In the genomic region with DNA sequence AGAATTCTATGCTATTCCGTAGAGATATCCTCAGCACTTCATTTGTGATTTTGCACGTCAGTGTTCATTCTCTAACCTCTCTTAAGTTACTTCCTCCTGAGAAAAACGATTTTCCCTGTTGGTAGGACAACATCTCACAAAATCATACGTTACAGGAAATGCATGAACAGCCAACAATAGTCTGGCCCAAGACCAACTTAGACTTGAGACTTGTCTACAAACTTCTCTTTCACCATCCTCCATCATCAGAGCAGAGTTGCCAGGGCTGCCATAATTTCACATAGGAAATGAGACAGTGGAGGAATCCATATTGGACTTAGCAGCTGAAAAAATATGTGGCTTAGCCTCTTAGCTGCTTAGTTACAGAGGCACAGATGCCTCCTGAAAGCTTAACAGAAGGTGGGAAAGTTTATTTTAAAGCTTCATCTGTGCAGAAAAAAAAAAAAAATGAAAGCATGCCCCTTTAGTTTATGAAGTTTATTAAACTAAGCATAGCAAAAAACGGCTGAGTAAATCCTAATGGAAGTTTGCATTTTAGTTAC, we compare ENCODE assay signal across 1 cellular context.
TF ChIP-seq lines count a peak whose summit lies in the region.

No MANE protein-coding gene starts in this region.

TF ChIP-seq in H1, 55 proteins besides CTCF, POLR2A, EP300 and RAD21:
- TF ChIP-seq GABPA (IDR thresholded peaks at IDR 0.05; ENCODE audit: borderline replicate concordance, insufficient read depth, low read length): no peak
- TF ChIP-seq, protein P1, sequence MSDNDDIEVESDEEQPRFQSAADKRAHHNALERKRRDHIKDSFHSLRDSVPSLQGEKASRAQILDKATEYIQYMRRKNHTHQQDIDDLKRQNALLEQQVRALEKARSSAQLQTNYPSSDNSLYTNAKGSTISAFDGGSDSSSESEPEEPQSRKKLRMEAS (IDR thresholded peaks at IDR 0.05): no peak
- TF ChIP-seq NANOG (IDR thresholded peaks at IDR 0.05; ENCODE audit: insufficient read depth, low read depth, low read length, poor library complexity, severe bottlenecking): no peak
- TF ChIP-seq KDM1A (IDR thresholded peaks at IDR 0.05; ENCODE audit: borderline replicate concordance, low read length): no peak
- no peak for TF ChIP-seq KDM4A (IDR thresholded peaks at IDR 0.05; ENCODE audit: low read depth, low read length, severe bottlenecking)
- no peak for TF ChIP-seq SP2 (IDR thresholded peaks at IDR 0.05; ENCODE audit: low read length)
- no peak for TF ChIP-seq USF2 (IDR thresholded peaks at IDR 0.05; ENCODE audit: low read length)
- no peak for TF ChIP-seq JUND (IDR thresholded peaks at IDR 0.05; ENCODE audit: low read length)
- no peak for TF ChIP-seq POU5F1 (IDR thresholded peaks at IDR 0.05; ENCODE audit: low read depth, low read length)
- no peak for TF ChIP-seq CREB1 (IDR thresholded peaks at IDR 0.05)
- no peak for TF ChIP-seq CHD2 (IDR thresholded peaks at IDR 0.05; ENCODE audit: low read length)
- TF ChIP-seq POLR2AphosphoS5 (IDR thresholded peaks at IDR 0.05; ENCODE audit: low read depth, low read length): no peak
- TF ChIP-seq CBX8 (IDR thresholded peaks at IDR 0.05; ENCODE audit: borderline replicate concordance, low read depth, low read length): no peak
- no peak for TF ChIP-seq CTBP2 (IDR thresholded peaks at IDR 0.05; ENCODE audit: borderline replicate concordance, insufficient read depth, insufficient read length, low read length)
- no peak for TF ChIP-seq SUZ12 (IDR thresholded peaks at IDR 0.05; ENCODE audit: low read length)
- no peak for TF ChIP-seq RXRA (IDR thresholded peaks at IDR 0.05; ENCODE audit: insufficient read depth, low read depth, low read length)
- no peak for TF ChIP-seq YY1 (IDR thresholded peaks at IDR 0.05; ENCODE audit: low read depth, low read length)
